Comparison of ENCODE assay signal across 39 cellular contexts in genomic region chr2:205448189-205448588, GRCh38.
"Had no signal": no experiment of that assay in that cellular context is flagged by ENCODE, and none has a peak within 500 bp of the region (broad histone marks: within the 10 kb centered on the region; RNA-seq: fewer than 3 reads in every experiment).

No MANE protein-coding gene starts in this region.

- H3K36me3 Mint-ChIP-seq: activated naive CD4-positive, alpha-beta T cell treated with anti-CD3 and anti-CD28 coated beads, Interleukin-2, amount 10 ng/mL, durations not matched to agents 7 days and 5 days; activated naive CD8-positive, alpha-beta T cell treated with anti-CD3 and anti-CD28 coated beads for 36 hours; activated naive CD8-positive, alpha-beta T cell treated with anti-CD3 and anti-CD28 coated beads, Interleukin-2, amount 10 ng/mL, durations not matched to agents 7 days and 5 days had no signal

- H3K36me3 ChIP-seq: adrenal gland, ascending aorta, brain microvascular endothelial cell, breast epithelium, cardiac muscle cell had no signal

- FAIRE-seq: astrocyte, bronchial epithelial cell had no signal

- H3K4me3 ChIP-seq: adrenal gland, ascending aorta, body of pancreas, breast epithelium, cardiac muscle cell had no signal

- H3K27ac ChIP-seq: adrenal gland, ascending aorta, body of pancreas, brain microvascular endothelial cell, breast epithelium, cardiac muscle cell had no signal

- H3K4me1 Mint-ChIP-seq: activated naive CD4-positive, alpha-beta T cell treated with anti-CD3 and anti-CD28 coated beads, Interleukin-2, amount 10 ng/mL, durations not matched to agents 7 days and 5 days; activated naive CD4-positive, alpha-beta T cell treated with anti-CD3 and anti-CD28 coated beads, Interleukin-2, amount 50 U/mL, for 24 hours; activated naive CD8-positive, alpha-beta T cell treated with anti-CD3 and anti-CD28 coated beads for 36 hours; activated naive CD8-positive, alpha-beta T cell treated with anti-CD3 and anti-CD28 coated beads, Interleukin-2, amount 10 ng/mL, durations not matched to agents 7 days and 5 days; activated naive CD8-positive, alpha-beta T cell treated with anti-CD3 and anti-CD28 coated beads, Interleukin-2, amount 50 U/mL, for 24 hours; activated T-helper 17 cell treated with anti-CD3 and anti-CD28 coated beads, Interleukin-2, amount 50 U/mL, for 72 hours; central memory CD8-positive, alpha-beta T cell had no signal

- H3K4me1 ChIP-seq: adrenal gland, ascending aorta, body of pancreas, breast epithelium had no signal

- H3K27ac Mint-ChIP-seq: activated naive CD4-positive, alpha-beta T cell treated with anti-CD3 and anti-CD28 coated beads for 36 hours; activated naive CD4-positive, alpha-beta T cell treated with anti-CD3 and anti-CD28 coated beads, Interleukin-2, amount 10 ng/mL, durations not matched to agents 7 days and 5 days; activated naive CD4-positive, alpha-beta T cell treated with anti-CD3 and anti-CD28 coated beads, Interleukin-2, amount 50 U/mL, for 24 hours; activated naive CD4-positive, alpha-beta T cell treated with anti-CD3 and anti-CD28 coated beads, Interleukin-2, amount 50 U/mL, for 72 hours; activated naive CD8-positive, alpha-beta T cell; activated naive CD8-positive, alpha-beta T cell treated with anti-CD3 and anti-CD28 coated beads for 36 hours; activated naive CD8-positive, alpha-beta T cell treated with anti-CD3 and anti-CD28 coated beads, Interleukin-2, amount 10 ng/mL, durations not matched to agents 7 days and 5 days; activated naive CD8-positive, alpha-beta T cell treated with anti-CD3 and anti-CD28 coated beads, Interleukin-2, amount 50 U/mL, for 24 hours; activated T-cell treated with anti-CD3 and anti-CD28 coated beads, Interleukin-2, amount 50 U/mL, for 24 hours; activated T-cell treated with anti-CD3 and anti-CD28 coated beads, Interleukin-2, amount 50 U/mL, for 72 hours; activated T-helper 1 cell treated with anti-CD3 and anti-CD28 coated beads, Interleukin-12 subunit alpha, Interleukin-12 subunit beta, Interleukin-2, Interleukin-4 antibody, amounts not matched to agents 30 ng/mL and 10 ng/mL and 1 ng/mL, durations not matched to agents 14 hours and 24 hours and 36 hours; activated T-helper 17 cell treated with anti-CD3 and anti-CD28 coated beads, Interleukin-2, amount 50 U/mL, for 72 hours; activated T-helper 2 cell treated with anti-CD3 and anti-CD28 coated beads, Interferon-gamma antibody, Interleukin-2, Interleukin-4, amounts not matched to agents 10 μg/mL and 5 μg/mL and 100 μg/mL, durations not matched to agents 14 hours and 24 hours and 36 hours; brain had no signal

- H3K27me3 Mint-ChIP-seq: activated naive CD4-positive, alpha-beta T cell treated with anti-CD3 and anti-CD28 coated beads, Interleukin-2, amount 10 ng/mL, durations not matched to agents 7 days and 5 days; activated naive CD4-positive, alpha-beta T cell treated with anti-CD3 and anti-CD28 coated beads, Interleukin-2, amount 50 U/mL, for 24 hours; activated naive CD8-positive, alpha-beta T cell treated with anti-CD3 and anti-CD28 coated beads for 36 hours; activated naive CD8-positive, alpha-beta T cell treated with anti-CD3 and anti-CD28 coated beads, Interleukin-2, amount 10 ng/mL, durations not matched to agents 7 days and 5 days; activated naive CD8-positive, alpha-beta T cell treated with anti-CD3 and anti-CD28 coated beads, Interleukin-2, amount 50 U/mL, for 24 hours; activated T-cell treated with anti-CD3 and anti-CD28 coated beads, Interleukin-2, amount 50 U/mL, for 24 hours; central memory CD8-positive, alpha-beta T cell had no signal

- DNase-seq: activated effector memory CD4-positive, alpha-beta T cell treated with anti-CD3 and anti-CD28 coated beads, Interleukin-2, amount 50 U/mL, for 16 hours; activated effector memory CD4-positive, alpha-beta T cell treated with Interleukin-2 at 50 U/mL for 16 hours; activated gamma-delta T cell; activated gamma-delta T cell treated with Interleukin-2 at 50 U/mL for 16 hours; activated naive CD4-positive, alpha-beta T cell; activated naive CD4-positive, alpha-beta T cell treated with anti-CD3 and anti-CD28 coated beads for 36 hours; activated naive CD4-positive, alpha-beta T cell treated with anti-CD3 and anti-CD28 coated beads, Interleukin-2, amount 10 ng/mL, durations not matched to agents 7 days and 5 days; activated naive CD4-positive, alpha-beta T cell treated with anti-CD3 and anti-CD28 coated beads, Interleukin-2, amount 50 U/mL, for 16 hours; activated naive CD4-positive, alpha-beta T cell treated with Interleukin-2 at 50 U/mL for 16 hours; activated naive CD8-positive, alpha-beta T cell treated with anti-CD3 and anti-CD28 coated beads for 36 hours; activated naive CD8-positive, alpha-beta T cell treated with anti-CD3 and anti-CD28 coated beads, Interleukin-2, amount 10 ng/mL, durations not matched to agents 7 days and 5 days; activated naive CD8-positive, alpha-beta T cell treated with anti-CD3 and anti-CD28 coated beads, Interleukin-2, amount 50 U/mL, for 24 hours; activated T-cell treated with anti-CD3 and anti-CD28 coated beads, Interleukin-2, amount 50 U/mL, for 24 hours; activated T-cell treated with anti-CD3 and anti-CD28 coated beads, Interleukin-2, amount 50 U/mL, for 4 hours; activated T-cell treated with anti-CD3 and anti-CD28 coated beads, Interleukin-2, amount 50 U/mL, for 48 hours; activated T-cell treated with anti-CD3 and anti-CD28 coated beads, Interleukin-2, amount 50 U/mL, for 72 hours; adrenal gland; amniotic stem cell; amygdala; anterior cingulate cortex; aorta; body of pancreas; brain microvascular endothelial cell; caudate nucleus; central memory CD4-positive, alpha-beta T cell; cerebellar nuclear complex had no signal

- H3K27me3 ChIP-seq: adrenal gland, ascending aorta, body of pancreas, brain microvascular endothelial cell, breast epithelium, cardiac muscle cell had no signal

- H3K4me3 Mint-ChIP-seq: activated naive CD4-positive, alpha-beta T cell treated with anti-CD3 and anti-CD28 coated beads for 36 hours; activated naive CD4-positive, alpha-beta T cell treated with anti-CD3 and anti-CD28 coated beads, Interleukin-2, amount 10 ng/mL, durations not matched to agents 7 days and 5 days; activated naive CD4-positive, alpha-beta T cell treated with anti-CD3 and anti-CD28 coated beads, Interleukin-2, amount 50 U/mL, for 24 hours; activated naive CD8-positive, alpha-beta T cell; activated naive CD8-positive, alpha-beta T cell treated with anti-CD3 and anti-CD28 coated beads for 36 hours; activated naive CD8-positive, alpha-beta T cell treated with anti-CD3 and anti-CD28 coated beads, Interleukin-2, amount 10 ng/mL, durations not matched to agents 7 days and 5 days; activated naive CD8-positive, alpha-beta T cell treated with anti-CD3 and anti-CD28 coated beads, Interleukin-2, amount 50 U/mL, for 24 hours; activated T-cell treated with anti-CD3 and anti-CD28 coated beads, Interleukin-2, amount 50 U/mL, for 24 hours; activated T-cell treated with anti-CD3 and anti-CD28 coated beads, Interleukin-2, amount 50 U/mL, for 4 hours; activated T-cell treated with anti-CD3 and anti-CD28 coated beads, Interleukin-2, amount 50 U/mL, for 72 hours; activated T-helper 1 cell treated with anti-CD3 and anti-CD28 coated beads, Interleukin-12 subunit alpha, Interleukin-12 subunit beta, Interleukin-2, Interleukin-4 antibody, amounts not matched to agents 30 ng/mL and 10 ng/mL and 1 ng/mL, durations not matched to agents 14 hours and 24 hours and 36 hours; activated T-helper 17 cell treated with anti-CD3 and anti-CD28 coated beads, Interleukin-2, amount 50 U/mL, for 72 hours; brain; central memory CD8-positive, alpha-beta T cell had no signal

- H3K9me3 Mint-ChIP-seq: activated naive CD4-positive, alpha-beta T cell treated with anti-CD3 and anti-CD28 coated beads for 36 hours; activated naive CD4-positive, alpha-beta T cell treated with anti-CD3 and anti-CD28 coated beads, Interleukin-2, amount 50 U/mL, for 24 hours; activated naive CD8-positive, alpha-beta T cell treated with anti-CD3 and anti-CD28 coated beads for 36 hours; activated naive CD8-positive, alpha-beta T cell treated with anti-CD3 and anti-CD28 coated beads, Interleukin-2, amount 50 U/mL, for 24 hours; activated T-cell treated with anti-CD3 and anti-CD28 coated beads, Interleukin-2, amount 50 U/mL, for 24 hours; activated T-cell treated with anti-CD3 and anti-CD28 coated beads, Interleukin-2, amount 50 U/mL, for 4 hours; activated T-cell treated with anti-CD3 and anti-CD28 coated beads, Interleukin-2, amount 50 U/mL, for 72 hours; activated T-helper 17 cell treated with anti-CD3 and anti-CD28 coated beads, Interleukin-2, amount 50 U/mL, for 72 hours; activated T-helper 2 cell treated with anti-CD3 and anti-CD28 coated beads, Interferon-gamma antibody, Interleukin-2, Interleukin-4, amounts not matched to agents 10 μg/mL and 5 μg/mL and 100 μg/mL, durations not matched to agents 14 hours and 24 hours and 36 hours had no signal

- H3K9me3 ChIP-seq: adrenal gland, ascending aorta, body of pancreas had no signal

- ATAC-seq: activated naive CD4-positive, alpha-beta T cell treated with anti-CD3 and anti-CD28 coated beads, Interleukin-2, amount 50 U/mL, for 72 hours; activated naive CD8-positive, alpha-beta T cell treated with anti-CD3 and anti-CD28 coated beads, Interleukin-2, amount 50 U/mL, for 24 hours; activated T-cell treated with anti-CD3 and anti-CD28 coated beads, Interleukin-2, amount 50 U/mL, for 4 hours; activated T-cell treated with anti-CD3 and anti-CD28 coated beads, Interleukin-2, amount 50 U/mL, for 72 hours; activated T-helper 17 cell treated with anti-CD3 and anti-CD28 coated beads, Interleukin-2, amount 50 U/mL, for 72 hours; body of pancreas had no signal
